In the genomic region with DNA sequence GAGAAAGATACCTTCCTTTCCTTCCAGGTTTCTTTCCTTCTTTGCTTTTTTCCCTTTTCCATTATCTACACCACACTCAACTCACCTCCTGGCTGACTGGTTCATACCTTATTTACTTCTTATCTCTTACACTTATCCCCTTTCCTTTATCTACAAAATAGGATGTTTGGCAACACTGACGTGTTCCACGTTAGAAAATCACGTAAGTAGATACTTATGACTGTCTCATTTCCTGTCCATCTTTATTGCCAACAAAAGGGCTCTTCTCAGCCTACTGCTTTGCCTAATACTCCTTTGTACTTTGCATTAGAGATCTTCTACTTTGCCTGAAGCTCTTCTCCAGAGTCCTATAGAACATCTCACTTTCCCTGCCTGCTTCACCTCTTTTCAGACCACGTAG, we compare ENCODE assay signal across 1 cellular context.
TF ChIP-seq lines count a peak whose summit lies in the region.

No MANE protein-coding gene starts in this region.

TF ChIP-seq in HEK293, 187 proteins besides CTCF, POLR2A, EP300 and RAD21 (continued from another document):
- TF ChIP-seq, protein P1, sequence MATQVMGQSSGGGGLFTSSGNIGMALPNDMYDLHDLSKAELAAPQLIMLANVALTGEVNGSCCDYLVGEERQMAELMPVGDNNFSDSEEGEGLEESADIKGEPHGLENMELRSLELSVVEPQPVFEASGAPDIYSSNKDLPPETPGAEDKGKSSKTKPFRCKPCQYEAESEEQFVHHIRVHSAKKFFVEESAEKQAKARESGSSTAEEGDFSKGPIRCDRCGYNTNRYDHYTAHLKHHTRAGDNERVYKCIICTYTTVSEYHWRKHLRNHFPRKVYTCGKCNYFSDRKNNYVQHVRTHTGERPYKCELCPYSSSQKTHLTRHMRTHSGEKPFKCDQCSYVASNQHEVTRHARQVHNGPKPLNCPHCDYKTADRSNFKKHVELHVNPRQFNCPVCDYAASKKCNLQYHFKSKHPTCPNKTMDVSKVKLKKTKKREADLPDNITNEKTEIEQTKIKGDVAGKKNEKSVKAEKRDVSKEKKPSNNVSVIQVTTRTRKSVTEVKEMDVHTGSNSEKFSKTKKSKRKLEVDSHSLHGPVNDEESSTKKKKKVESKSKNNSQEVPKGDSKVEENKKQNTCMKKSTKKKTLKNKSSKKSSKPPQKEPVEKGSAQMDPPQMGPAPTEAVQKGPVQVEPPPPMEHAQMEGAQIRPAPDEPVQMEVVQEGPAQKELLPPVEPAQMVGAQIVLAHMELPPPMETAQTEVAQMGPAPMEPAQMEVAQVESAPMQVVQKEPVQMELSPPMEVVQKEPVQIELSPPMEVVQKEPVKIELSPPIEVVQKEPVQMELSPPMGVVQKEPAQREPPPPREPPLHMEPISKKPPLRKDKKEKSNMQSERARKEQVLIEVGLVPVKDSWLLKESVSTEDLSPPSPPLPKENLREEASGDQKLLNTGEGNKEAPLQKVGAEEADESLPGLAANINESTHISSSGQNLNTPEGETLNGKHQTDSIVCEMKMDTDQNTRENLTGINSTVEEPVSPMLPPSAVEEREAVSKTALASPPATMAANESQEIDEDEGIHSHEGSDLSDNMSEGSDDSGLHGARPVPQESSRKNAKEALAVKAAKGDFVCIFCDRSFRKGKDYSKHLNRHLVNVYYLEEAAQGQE (tag by site-specific recombination; IDR thresholded peaks at IDR 0.05): no peak
- TF ChIP-seq ZNF777 (tag by site-specific recombination; IDR thresholded peaks at IDR 0.05; ENCODE audit: borderline replicate concordance): no peak
- TF ChIP-seq ZNF211 (tag by site-specific recombination; IDR thresholded peaks at IDR 0.05; ENCODE audit: low read depth): no peak
- no peak for TF ChIP-seq ZNF560 (tag by site-specific recombination; IDR thresholded peaks at IDR 0.05; ENCODE audit: borderline replicate concordance)
- TF ChIP-seq ZNF121 (tag by site-specific recombination; IDR thresholded peaks at IDR 0.05): no peak
